In genomic region chr9:90991953-90992352, GRCh38 we compare ENCODE assay signal across 1 cellular context.
TF ChIP-seq lines count a peak whose summit lies in the region.

No MANE protein-coding gene starts in this region.

TF ChIP-seq in SK-N-SH, 30 proteins besides CTCF, POLR2A, EP300 and RAD21 (continued from another document):
- TF ChIP-seq SMC3 (IDR thresholded peaks at IDR 0.05; ENCODE audit: low read depth, low read length) (no peak), POLR2AphosphoS5 (IDR thresholded peaks at IDR 0.05; ENCODE audit: low read depth, low read length) (no peak), NRF1 (IDR thresholded peaks at IDR 0.05; ENCODE audit: low read depth, low read length) (no peak), GATA2 (CRISPR knock-in tag; IDR thresholded peaks at IDR 0.05) (no peak), USF2 (IDR thresholded peaks at IDR 0.05; ENCODE audit: borderline replicate concordance, low read depth, low read length) (no peak), PBX3 (IDR thresholded peaks at IDR 0.05) (no peak), JUND (IDR thresholded peaks at IDR 0.05) (no peak), ELF1 (IDR thresholded peaks at IDR 0.05) (no peak)
- TF ChIP-seq, protein P1, sequence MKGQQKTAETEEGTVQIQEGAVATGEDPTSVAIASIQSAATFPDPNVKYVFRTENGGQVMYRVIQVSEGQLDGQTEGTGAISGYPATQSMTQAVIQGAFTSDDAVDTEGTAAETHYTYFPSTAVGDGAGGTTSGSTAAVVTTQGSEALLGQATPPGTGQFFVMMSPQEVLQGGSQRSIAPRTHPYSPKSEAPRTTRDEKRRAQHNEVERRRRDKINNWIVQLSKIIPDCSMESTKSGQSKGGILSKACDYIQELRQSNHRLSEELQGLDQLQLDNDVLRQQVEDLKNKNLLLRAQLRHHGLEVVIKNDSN (IDR thresholded peaks at IDR 0.05; ENCODE audit: borderline replicate concordance, low read depth), result no peak
